Comparison of ENCODE assay signal across 26 cellular contexts in the genomic region with DNA sequence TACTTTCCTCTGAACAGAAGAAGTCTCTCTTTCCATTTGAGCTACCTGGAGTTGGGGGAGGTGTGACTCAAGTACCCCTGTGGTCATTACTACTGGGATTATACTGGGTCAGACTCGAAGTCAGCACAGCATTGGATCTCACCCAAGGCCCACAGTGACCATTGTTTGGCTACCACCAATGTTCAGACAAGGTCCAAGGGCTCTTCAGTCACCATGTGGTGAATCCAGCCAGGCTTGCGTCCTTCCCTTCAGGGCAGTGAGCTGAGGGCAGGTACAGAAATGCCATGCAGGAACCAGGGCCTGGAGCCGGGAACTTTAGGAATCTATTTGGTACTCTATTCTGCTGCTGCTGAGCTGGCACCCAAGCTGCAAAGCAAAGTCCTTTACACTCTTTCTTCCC. TPM values are rescaled to one million over a fixed set of nuclear protein-coding genes. Genes with fewer than 3 reads are reported as not detected.
"Had no signal": no experiment of that assay in that cellular context is flagged by ENCODE, and none has a peak within 500 bp of the region (broad histone marks: within the 10 kb centered on the region; RNA-seq: fewer than 3 reads in every experiment).

No MANE protein-coding gene starts in this region.

- H3K4me3 Mint-ChIP-seq: dendritic cell treated with granulocyte-macrophage colony-stimulating factor and Interleukin-4, amounts not matched to agents 40 ng/mL and 50 ng/mL, for 4 days; effector memory CD8-positive, alpha-beta T cell; endodermal cell; mesothelial cell of epicardium; naive B cell had no signal

- H3K36me3 ChIP-seq: colonic mucosa, esophagus squamous epithelium, gastrocnemius medialis, heart right ventricle, left lung, lower lobe of right lung had no signal

- H3K27ac Mint-ChIP-seq: dendritic cell treated with granulocyte-macrophage colony-stimulating factor and Interleukin-4, amounts not matched to agents 40 ng/mL and 50 ng/mL, for 4 days; effector memory CD8-positive, alpha-beta T cell; endodermal cell; mesothelial cell of epicardium; naive B cell had no signal

- H3K4me1 ChIP-seq: colonic mucosa, esophagus squamous epithelium, gastrocnemius medialis, heart right ventricle, left lung, lower lobe of right lung had no signal

- H3K36me3 Mint-ChIP-seq: naive B cell had no signal

- H3K9me3 ChIP-seq: colonic mucosa, esophagus squamous epithelium, gastrocnemius medialis, heart right ventricle, left lung, lower lobe of right lung, mucosa of descending colon had no signal

- DNase-seq: colonic mucosa; cortex of kidney; effector CD8-positive, alpha-beta T cell; effector memory CD8-positive, alpha-beta T cell; endodermal cell; erythroblast; esophagus squamous epithelium; foreskin fibroblast; foreskin melanocyte; gastrocnemius medialis; glutamatergic neuron; head of caudate nucleus; heart right ventricle; hippocampal formation; left colon; left ventricle myocardium superior; lower lobe of right lung; mesenchymal stem cell; mucosa of descending colon; naive B cell had no signal

- H3K4me1 Mint-ChIP-seq: endodermal cell, mesothelial cell of epicardium, naive B cell had no signal

- H3K9me3 Mint-ChIP-seq: endodermal cell had no signal

- H3K27me3 Mint-ChIP-seq: dendritic cell treated with granulocyte-macrophage colony-stimulating factor and Interleukin-4, amounts not matched to agents 40 ng/mL and 50 ng/mL, for 4 days; effector memory CD8-positive, alpha-beta T cell had no signal

- ATAC-seq: effector memory CD8-positive, alpha-beta T cell; esophagus mucosa; gastrocnemius medialis; heart right ventricle; left colon; left lung; left ventricle myocardium superior; lower lobe of right lung; mucosa of descending colon had no signal

- H3K27me3 ChIP-seq: colonic mucosa, esophagus squamous epithelium, gastrocnemius medialis, heart right ventricle, left lung had no signal

- H3K4me3 ChIP-seq: colonic mucosa, esophagus squamous epithelium, gastrocnemius medialis, heart right ventricle, left lung, lower lobe of right lung, mucosa of descending colon had no signal

- H3K27ac ChIP-seq: colonic mucosa, esophagus squamous epithelium, gastrocnemius medialis, heart right ventricle, left lung, lower lobe of right lung had no signal

RNA-seq across cellular contexts. Expression of a gene that starts 5.5 kb away (rescaled TPM):
- total RNA-seq: dermis microvascular lymphatic vessel endothelial cell, lung microvascular endothelial cell had no signal
